ENCODE assay signal across 8 cellular contexts in the genomic region with DNA sequence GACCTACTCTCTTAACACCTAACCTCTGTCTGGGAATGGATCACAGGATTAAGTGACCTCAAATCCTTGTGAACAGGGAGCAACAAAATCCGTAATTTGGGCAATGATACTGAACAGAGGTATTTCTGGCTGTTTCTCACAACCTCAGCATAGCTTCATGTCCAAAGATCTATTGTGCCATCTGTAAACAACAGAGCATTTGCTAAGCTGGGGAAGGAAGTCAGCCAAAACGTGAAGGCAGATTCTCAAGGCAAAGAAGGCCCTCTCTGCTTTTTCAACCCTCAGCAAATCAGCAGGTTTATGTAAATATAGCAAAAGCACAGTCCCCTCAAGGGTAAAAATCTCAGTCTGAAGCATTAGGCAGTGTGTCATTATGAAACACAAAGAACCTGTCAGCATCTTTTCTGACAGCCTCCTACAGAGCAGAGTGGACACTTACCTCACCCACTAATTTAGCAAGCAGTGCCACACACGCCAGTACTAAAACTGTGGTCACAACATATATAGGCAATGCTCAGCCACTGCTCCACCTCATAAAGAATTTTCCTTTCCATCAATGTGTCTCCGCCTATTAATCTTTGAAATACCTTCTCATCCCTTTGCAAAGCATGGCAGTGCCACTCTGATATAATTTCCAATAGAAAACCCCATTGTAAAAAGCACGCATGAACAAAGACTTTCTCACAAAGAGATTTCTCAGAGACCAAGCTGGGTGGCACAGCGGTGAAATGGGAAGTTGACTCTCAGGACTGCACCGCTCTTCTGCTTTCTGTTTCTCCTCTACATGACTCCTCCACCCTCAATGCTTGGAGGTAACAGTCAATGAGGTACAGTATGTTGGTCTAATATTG.
DNase-seq lines count a peak whose midpoint lies in the region; ATAC-seq lines count a peak whose summit lies in the region.

No MANE protein-coding gene starts in this region.

- peak overlapping the region; percentile 50 for H3K27ac ChIP-seq in right cardiac atrium (ENCODE audit: low read length)
- no peak overlapping the region for H3K27ac ChIP-seq in effector memory CD4-positive, alpha-beta T cell (ENCODE audit: insufficient read depth, low read length, poor library complexity, severe bottlenecking)

- POLR2A ChIA-PET in T-cell (lab: Charles Lee), result interaction anchor here in 1 of 2 donors (0.7 kb wide), 1 partner anchor 191 kb away, joined by 3 read pairs; no protein-coding TSS in a partner anchor

- DNase-seq in GM03348 (ENCODE audit: low spot score), result peak; percentile 53
- DNase-seq in T-cell, result peak in 2 of 34 experiments; percentile 8 to 14
- no peak for DNase-seq in right cardiac atrium
- no peak for DNase-seq in NCI-H1694 treated with DMSO at 0.1 percent for 48 hours (lab: John Stamatoyannopoulos, UW)
- DNase-seq in effector memory CD4-positive, alpha-beta T cell, result no peak
- DNase-seq in NCI-H1694 (lab: John Stamatoyannopoulos, UW), result no peak

- no peaks in the 10 kb centered on the region for H3K9me3 Mint-ChIP-seq in T-cell

- no peaks in the 10 kb centered on the region for H3K36me3 ChIP-seq in effector memory CD4-positive, alpha-beta T cell (ENCODE audit: control insufficient read depth, insufficient read depth, low read length)

- no peaks in the 10 kb centered on the region for H3K9me3 ChIP-seq in right cardiac atrium (ENCODE audit: control insufficient read depth, low read length)
- H3K9me3 ChIP-seq in effector memory CD4-positive, alpha-beta T cell (ENCODE audit: control insufficient read depth, low read length), result no peaks in the 10 kb centered on the region

- H3K4me3 ChIP-seq in right cardiac atrium (ENCODE audit: low read length), result no peak overlapping the region
- no peak overlapping the region for H3K4me3 ChIP-seq in effector memory CD4-positive, alpha-beta T cell (ENCODE audit: insufficient read depth, low read depth, low read length, poor library complexity, severe bottlenecking)

- peaks cover 35 to 59% (median 54%) of the 10 kb centered on the region in 3 donors for H3K4me1 Mint-ChIP-seq in T-cell

- CTCF ChIA-PET in T-cell (lab: Charles Lee), result no interaction called here

- peaks cover 10% of the 10 kb centered on the region for H3K36me3 Mint-ChIP-seq in T-cell

- intact Hi-C loops in right cardiac atrium (cut with DNase I), result no loop called here

- peak; percentile 49 for ATAC-seq in GM19467 (IDR thresholded peaks at IDR 0.05; ENCODE audit: unreplicated experiment)
- ATAC-seq in HG03442 (IDR thresholded peaks at IDR 0.05; ENCODE audit: unreplicated experiment), result peak; percentile 74
- ATAC-seq in T-cell (replicated peaks in 1 of 4), result peak in 2 of 4 experiments; percentile 49 to 75
- peak; percentile 63 to 74 for ATAC-seq in right cardiac atrium

- no peaks in the 10 kb centered on the region for H3K27me3 ChIP-seq in right cardiac atrium (ENCODE audit: control insufficient read depth, insufficient read depth)
- no peaks in the 10 kb centered on the region for H3K27me3 ChIP-seq in effector memory CD4-positive, alpha-beta T cell (replicated peaks; ENCODE audit: control insufficient read depth, insufficient read depth, low read length, poor library complexity, severe bottlenecking)

- H3K4me3 Mint-ChIP-seq in T-cell, result peak overlapping the region; percentile 2 to 23 (median 11)

- no peak overlapping the region for H3K27ac Mint-ChIP-seq in T-cell

- H3K27me3 Mint-ChIP-seq in T-cell, result no peaks in the 10 kb centered on the region

- WGBS in right cardiac atrium, result 60% methylated on average over 7 of the region's 7 CpGs

- peaks cover 11% of the 10 kb centered on the region for H3K4me1 ChIP-seq in right cardiac atrium (ENCODE audit: control insufficient read depth, insufficient read depth, low read length)
- no peaks in the 10 kb centered on the region for H3K4me1 ChIP-seq in effector memory CD4-positive, alpha-beta T cell (ENCODE audit: control insufficient read depth, insufficient read depth, low read length, poor library complexity, severe bottlenecking)
